ENCODE assay signal across 10 cellular contexts in genomic region chr3:134406331-134407246, GRCh38. TPM values are rescaled to one million over a fixed set of nuclear protein-coding genes. Genes with fewer than 3 reads are reported as not detected.
DNase-seq lines count a peak whose midpoint lies in the region; ATAC-seq and TF ChIP-seq lines count a peak whose summit lies in the region.
"Had no signal": no experiment of that assay in that cellular context is flagged by ENCODE, and none has a peak within 500 bp of the region (broad histone marks: within the 10 kb centered on the region; RNA-seq: fewer than 3 reads in every experiment).

No MANE protein-coding gene starts in this region.

- peaks cover 17% of the 10 kb centered on the region for H3K9me3 Mint-ChIP-seq in glutamatergic neuron (ENCODE audit: unreplicated experiment)
- peaks cover 16% of the 10 kb centered on the region for H3K9me3 Mint-ChIP-seq in osteocyte (ENCODE audit: unreplicated experiment)

- H3K36me3 Mint-ChIP-seq in glutamatergic neuron (ENCODE audit: unreplicated experiment) (peaks cover 27% of the 10 kb centered on the region), osteocyte (ENCODE audit: unreplicated experiment) (peaks cover 3% of the 10 kb centered on the region)
- H3K36me3 Mint-ChIP-seq: activated naive CD8-positive, alpha-beta T cell treated with anti-CD3 and anti-CD28 coated beads, Interleukin-2, amount 10 ng/mL, durations not matched to agents 7 days and 5 days had no signal

- peak overlapping the region; percentile 47 for H3K4me3 ChIP-seq in H7 (ENCODE audit: insufficient read depth, low read depth, low read length)
- H3K4me3 ChIP-seq in Peyer's patch: peak overlapping the region; percentile 15 to 49 (median 28)

- DNase-seq in H7: peak; percentile 86
- DNase-seq in Peyer's patch: peak in 2 of 3 donors; percentile 56 to 73
- DNase-seq in glutamatergic neuron: peak; percentile 92
- DNase-seq in osteocyte (ENCODE audit: extremely low spot score, unreplicated experiment): no peak
- DNase-seq in hepatic stellate cell (ENCODE audit: low spot score): no peak
- DNase-seq: activated naive CD8-positive, alpha-beta T cell treated with anti-CD3 and anti-CD28 coated beads, Interleukin-2, amount 10 ng/mL, durations not matched to agents 7 days and 5 days had no signal

- peaks cover 0 to 6% (median 0%) of the 10 kb centered on the region in 4 donors for H3K4me1 ChIP-seq in Peyer's patch

- H3K4me3 Mint-ChIP-seq in glutamatergic neuron (ENCODE audit: unreplicated experiment) (peak overlapping the region; percentile 81), osteocyte (ENCODE audit: unreplicated experiment) (peak overlapping the region; percentile 67)
- H3K4me3 Mint-ChIP-seq: activated naive CD8-positive, alpha-beta T cell treated with anti-CD3 and anti-CD28 coated beads, Interleukin-2, amount 10 ng/mL, durations not matched to agents 7 days and 5 days had no signal

- H3K27ac Mint-ChIP-seq in glutamatergic neuron (ENCODE audit: unreplicated experiment) (peak overlapping the region; percentile 92), osteocyte (ENCODE audit: unreplicated experiment) (no peak overlapping the region)
- H3K27ac Mint-ChIP-seq: activated naive CD8-positive, alpha-beta T cell treated with anti-CD3 and anti-CD28 coated beads, Interleukin-2, amount 10 ng/mL, durations not matched to agents 7 days and 5 days had no signal

- H3K4me1 Mint-ChIP-seq in glutamatergic neuron (ENCODE audit: low read depth, unreplicated experiment): peaks cover 32% of the 10 kb centered on the region
- H3K4me1 Mint-ChIP-seq in osteocyte (ENCODE audit: unreplicated experiment): peaks cover 12% of the 10 kb centered on the region
- H3K4me1 Mint-ChIP-seq: activated naive CD8-positive, alpha-beta T cell treated with anti-CD3 and anti-CD28 coated beads, Interleukin-2, amount 10 ng/mL, durations not matched to agents 7 days and 5 days had no signal

- H3K27me3 ChIP-seq in H7 (ENCODE audit: control insufficient read depth, insufficient read depth, low read length): peaks cover 39% of the 10 kb centered on the region
- H3K27me3 ChIP-seq in Peyer's patch: no peaks in the 10 kb centered on the region

- TF ChIP-seq CTCF in Peyer's patch (IDR thresholded peaks at IDR 0.05): no peak
- TF ChIP-seq CTCF in glutamatergic neuron (IDR thresholded peaks at IDR 0.05; ENCODE audit: partially characterized antibody, unreplicated experiment): no peak
- TF ChIP-seq CTCF in osteocyte (IDR thresholded peaks at IDR 0.05): no peak

- ATAC-seq in HG02885 (IDR thresholded peaks at IDR 0.05; ENCODE audit: poor library complexity, unreplicated experiment) (no peak), HG02588 (IDR thresholded peaks at IDR 0.05; ENCODE audit: unreplicated experiment) (no peak), HG02759 (IDR thresholded peaks at IDR 0.05; ENCODE audit: unreplicated experiment) (no peak)
- ATAC-seq: HCT116 had no signal

- H3K27ac ChIP-seq in Peyer's patch: no peak overlapping the region

- H3K27me3 Mint-ChIP-seq in glutamatergic neuron (ENCODE audit: unreplicated experiment): peaks cover 16% of the 10 kb centered on the region
- H3K27me3 Mint-ChIP-seq in osteocyte (ENCODE audit: unreplicated experiment): no peaks in the 10 kb centered on the region

- no peaks in the 10 kb centered on the region for H3K9me3 ChIP-seq in Peyer's patch

- H3K36me3 ChIP-seq in H7 (replicated peaks; ENCODE audit: control insufficient read depth, insufficient read depth, low read length) (no peaks in the 10 kb centered on the region), Peyer's patch (no peaks in the 10 kb centered on the region)

- no peak for TF ChIP-seq POLR2A in Peyer's patch (IDR thresholded peaks at IDR 0.05)

RNA-seq across cellular contexts. Expression of gene AMOTL2, which starts 32.3 kb away (rescaled TPM):
- 46.0 and 54.5 TPM in 2 replicates for total RNA-seq in H7 (2014; rRNA removed; shearing (Covaris generic))
- total RNA-seq in Peyer's patch: 10 to 100 TPM; 20.3 to 72.8 (median 31.6) TPM
- 38.1 TPM for total RNA-seq in glutamatergic neuron (ENCODE audit: unreplicated experiment)
- 195 and 199 TPM in 2 replicates for total RNA-seq in osteocyte
- total RNA-seq: activated naive CD8-positive, alpha-beta T cell treated with anti-CD3 and anti-CD28 coated beads, Interleukin-2, amount 10 ng/mL, durations not matched to agents 7 days and 5 days had no signal

Comparison
In these comparisons a context has a peak if more than half of its experiments do, and no peak if none do; other contexts are left out.
1. DNase-seq: peak in H7 (single experiment), Peyer's patch (2 of 3) and glutamatergic neuron (single experiment); none in osteocyte (single experiment) and hepatic stellate cell (single experiment).